Comparison of ENCODE assay signal across 16 cellular contexts in the genomic region with DNA sequence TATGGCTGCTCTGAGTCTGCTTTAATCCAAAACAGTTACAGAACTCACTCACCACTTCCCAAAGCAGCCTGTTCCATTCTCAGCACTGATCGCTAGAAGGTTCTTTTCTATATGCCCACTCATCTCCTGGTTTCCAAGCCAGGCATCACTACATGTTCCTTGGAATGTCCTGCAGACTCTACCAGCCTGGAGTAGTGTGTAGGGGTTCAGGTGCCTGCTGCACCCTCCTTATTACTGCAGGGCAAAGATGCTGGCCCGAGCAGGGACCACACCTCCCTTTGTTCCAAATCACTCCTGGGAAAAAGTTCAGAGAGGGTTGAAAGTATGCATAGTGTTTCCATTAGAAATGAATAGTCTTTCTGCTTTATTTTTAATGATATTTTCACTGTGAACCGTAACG.
DNase-seq lines count a peak whose midpoint lies in the region; ATAC-seq and TF ChIP-seq lines count a peak whose summit lies in the region.
"Had no signal": no experiment of that assay in that cellular context is flagged by ENCODE, and none has a peak within 500 bp of the region (broad histone marks: within the 10 kb centered on the region; RNA-seq: fewer than 3 reads in every experiment).

No MANE protein-coding gene starts in this region.

- no peak overlapping the region for H3K4me3 ChIP-seq in esophagus muscularis mucosa
- no peak overlapping the region for H3K4me3 ChIP-seq in gastrocnemius medialis
- no peak overlapping the region for H3K4me3 ChIP-seq in aorta (ENCODE audit: low read length in 2 of 2)
- H3K4me3 ChIP-seq: Peyer's patch had no signal

- no peak for TF ChIP-seq EP300 in esophagus muscularis mucosa (IDR thresholded peaks at IDR 0.05)

- WGBS in esophagus muscularis mucosa = 90% methylated on average over 4 of the region's 4 CpGs
- 60 to 69% methylated on average over 4 of the region's 4 CpGs for WGBS in aorta, 2 donors

- peaks cover 5 to 9% of the 10 kb centered on the region in 2 donors for H3K4me1 Mint-ChIP-seq in natural killer cell treated with Interleukin-12 subunit alpha and Interleukin-12 subunit beta and Interleukin-15 and Interleukin-18, amount 100 ng/mL, for 72 hours (ENCODE audit: low read depth in 2 of 2)
- peaks cover 9% of the 10 kb centered on the region in 2 donors for H3K4me1 Mint-ChIP-seq in natural killer cell
- peaks cover 7% of the 10 kb centered on the region for H3K4me1 Mint-ChIP-seq in stimulated activated effector memory CD8-positive, alpha-beta T cell treated with anti-CD3 and anti-CD28 coated beads, Interleukin-12 subunit alpha, Interleukin-12 subunit beta, amount 100 ng/mL, for 72 hours
- H3K4me1 Mint-ChIP-seq in activated CD4-positive, alpha-beta memory T cell treated with anti-CD3 and anti-CD28 coated beads for 36 hours (ENCODE audit: low read depth) = no peaks in the 10 kb centered on the region

- H3K27ac ChIP-seq in esophagus muscularis mucosa (replicated peaks in 1 of 4) (peak overlapping the region; percentile 20 to 62 (median 46)), gastrocnemius medialis (peak overlapping the region in 3 of 4 donors; percentile 34 to 59 (median 35)), aorta (ENCODE audit: low read depth in 1 of 2, low read length in 2 of 2) (peak overlapping the region; percentile 69 to 76)
- H3K27ac ChIP-seq: KMS-11 had no signal

- no peaks in the 10 kb centered on the region for H3K9me3 Mint-ChIP-seq in natural killer cell treated with Interleukin-12 subunit alpha and Interleukin-12 subunit beta and Interleukin-15 and Interleukin-18, amount 100 ng/mL, for 72 hours
- no peaks in the 10 kb centered on the region for H3K9me3 Mint-ChIP-seq in natural killer cell
- H3K9me3 Mint-ChIP-seq in stimulated activated effector memory CD8-positive, alpha-beta T cell treated with anti-CD3 and anti-CD28 coated beads, Interleukin-12 subunit alpha, Interleukin-12 subunit beta, amount 100 ng/mL, for 72 hours = no peaks in the 10 kb centered on the region
- no peaks in the 10 kb centered on the region for H3K9me3 Mint-ChIP-seq in activated CD4-positive, alpha-beta memory T cell treated with anti-CD3 and anti-CD28 coated beads for 36 hours
- H3K9me3 Mint-ChIP-seq: activated T-helper 17 cell treated with anti-CD3 and anti-CD28 coated beads, Interleukin-2, amount 50 U/mL, for 72 hours; CD8-positive, alpha-beta memory T cell; T-cell had no signal

- H3K4me3 Mint-ChIP-seq in natural killer cell treated with Interleukin-12 subunit alpha and Interleukin-12 subunit beta and Interleukin-15 and Interleukin-18, amount 100 ng/mL, for 72 hours = no peak overlapping the region
- H3K4me3 Mint-ChIP-seq in natural killer cell = no peak overlapping the region
- H3K4me3 Mint-ChIP-seq in stimulated activated effector memory CD8-positive, alpha-beta T cell treated with anti-CD3 and anti-CD28 coated beads, Interleukin-12 subunit alpha, Interleukin-12 subunit beta, amount 100 ng/mL, for 72 hours = no peak overlapping the region
- H3K4me3 Mint-ChIP-seq in activated CD4-positive, alpha-beta memory T cell treated with anti-CD3 and anti-CD28 coated beads for 36 hours = no peak overlapping the region
- H3K4me3 Mint-ChIP-seq: activated T-helper 17 cell treated with anti-CD3 and anti-CD28 coated beads, Interleukin-2, amount 50 U/mL, for 72 hours; CD8-positive, alpha-beta memory T cell; T-cell had no signal

- POLR2A ChIA-PET in activated CD4-positive, alpha-beta memory T cell treated with anti-CD3 and anti-CD28 coated beads for 36 hours (lab: Charles Lee) = no interaction called here

- CTCF ChIA-PET in activated CD4-positive, alpha-beta memory T cell treated with anti-CD3 and anti-CD28 coated beads for 36 hours (lab: Charles Lee) = no interaction called here

- no peaks in the 10 kb centered on the region for H3K36me3 ChIP-seq in esophagus muscularis mucosa
- no peaks in the 10 kb centered on the region for H3K36me3 ChIP-seq in gastrocnemius medialis
- H3K36me3 ChIP-seq in aorta (ENCODE audit: control insufficient read depth in 1 of 2, insufficient read depth in 2 of 2, low read length in 1 of 2) = no peaks in the 10 kb centered on the region
- H3K36me3 ChIP-seq: Peyer's patch had no signal

- no peak for TF ChIP-seq POLR2A in esophagus muscularis mucosa (IDR thresholded peaks at IDR 0.05; ENCODE audit: low read depth)
- no peak for TF ChIP-seq POLR2A in gastrocnemius medialis (IDR thresholded peaks at IDR 0.05)

- intact Hi-C loops in natural killer cell (cut with micrococcal nuclease) (no loop called here), esophagus muscularis mucosa (cut with DNase I) (loop anchor here (5.0 kb wide), 1 partner anchor 193 kb away; no protein-coding TSS in a partner anchor), gastrocnemius medialis (cut with DNase I; ENCODE audit: low total_unique reads) (no loop called here), aorta (cut with DNase I) (loop anchor here in 1 of 2 donors (10.0 kb wide), 1 partner anchor 159 kb away; no protein-coding TSS in a partner anchor)
- intact Hi-C loops in activated CD4-positive, alpha-beta memory T cell treated with anti-CD3 and anti-CD28 coated beads for 36 hours (cut with micrococcal nuclease) = no loop called here

- peak; percentile 2 for DNase-seq in natural killer cell treated with Interleukin-12 subunit alpha and Interleukin-12 subunit beta and Interleukin-15 and Interleukin-18, amount 100 ng/mL, for 72 hours (ENCODE audit: low spot score)
- DNase-seq in natural killer cell (no peak), esophagus muscularis mucosa (ENCODE audit: extremely low spot score) (no peak), gastrocnemius medialis (no peak), aorta (no peak), H4 (ENCODE audit: low spot score) (no peak)
- DNase-seq in stimulated activated effector memory CD8-positive, alpha-beta T cell treated with anti-CD3 and anti-CD28 coated beads, Interleukin-12 subunit alpha, Interleukin-12 subunit beta, amount 100 ng/mL, for 72 hours (ENCODE audit: low spot score in 2 of 2) = no peak
- DNase-seq in activated CD4-positive, alpha-beta memory T cell treated with anti-CD3 and anti-CD28 coated beads for 36 hours = no peak
- DNase-seq: activated CD8-positive, alpha-beta memory T cell treated with anti-CD3 and anti-CD28 coated beads for 24 hours; CD8-positive, alpha-beta memory T cell; NCI-H1105; NCI-H774; T-cell had no signal

- peaks cover 5% of the 10 kb centered on the region for H3K36me3 Mint-ChIP-seq in natural killer cell treated with Interleukin-12 subunit alpha and Interleukin-12 subunit beta and Interleukin-15 and Interleukin-18, amount 100 ng/mL, for 72 hours
- no peaks in the 10 kb centered on the region for H3K36me3 Mint-ChIP-seq in natural killer cell
- no peaks in the 10 kb centered on the region for H3K36me3 Mint-ChIP-seq in stimulated activated effector memory CD8-positive, alpha-beta T cell treated with anti-CD3 and anti-CD28 coated beads, Interleukin-12 subunit alpha, Interleukin-12 subunit beta, amount 100 ng/mL, for 72 hours
- H3K36me3 Mint-ChIP-seq in activated CD4-positive, alpha-beta memory T cell treated with anti-CD3 and anti-CD28 coated beads for 36 hours = no peaks in the 10 kb centered on the region
- H3K36me3 Mint-ChIP-seq: T-cell had no signal

- H3K4me1 ChIP-seq in esophagus muscularis mucosa = peaks cover 44 to 52% (median 47%) of the 10 kb centered on the region in 4 donors
- H3K4me1 ChIP-seq in gastrocnemius medialis = peaks cover 36 to 56% of the 10 kb centered on the region in 2 donors
- H3K4me1 ChIP-seq in aorta (ENCODE audit: control insufficient read depth in 1 of 2, insufficient read depth in 2 of 2, low read length in 2 of 2) = peaks cover 4 to 9% of the 10 kb centered on the region in 2 donors

- no peak for ATAC-seq in natural killer cell treated with Interleukin-12 subunit alpha and Interleukin-12 subunit beta and Interleukin-15 and Interleukin-18, amount 100 ng/mL, for 72 hours
- ATAC-seq in natural killer cell (no peak), gastrocnemius medialis (no peak), aorta (ENCODE audit: low FRiP score) (no peak)
- no peak for ATAC-seq in stimulated activated effector memory CD8-positive, alpha-beta T cell treated with anti-CD3 and anti-CD28 coated beads, Interleukin-12 subunit alpha, Interleukin-12 subunit beta, amount 100 ng/mL, for 72 hours
- ATAC-seq: activated T-helper 17 cell treated with anti-CD3 and anti-CD28 coated beads, Interleukin-2, amount 50 U/mL, for 72 hours; T-cell had no signal

- in situ Hi-C loops in gastrocnemius medialis (cut with MboI; ENCODE audit: low sequenced_read_pairs in 4 of 4) = no loop called here

- H3K27me3 ChIP-seq in esophagus muscularis mucosa (no peaks in the 10 kb centered on the region), gastrocnemius medialis (no peaks in the 10 kb centered on the region), aorta (ENCODE audit: control insufficient read depth in 1 of 2, insufficient read depth in 2 of 2, low read length in 1 of 2) (no peaks in the 10 kb centered on the region)
- H3K27me3 ChIP-seq: Peyer's patch had no signal

- peaks cover 22 to 29% of the 10 kb centered on the region in 2 donors for H3K27me3 Mint-ChIP-seq in natural killer cell treated with Interleukin-12 subunit alpha and Interleukin-12 subunit beta and Interleukin-15 and Interleukin-18, amount 100 ng/mL, for 72 hours
- H3K27me3 Mint-ChIP-seq in natural killer cell (ENCODE audit: low read depth in 2 of 2) = peaks cover 12 to 53% of the 10 kb centered on the region in 2 donors
- H3K27me3 Mint-ChIP-seq in activated CD4-positive, alpha-beta memory T cell treated with anti-CD3 and anti-CD28 coated beads for 36 hours = peaks cover 2% of the 10 kb centered on the region

- H3K9me3 ChIP-seq in esophagus muscularis mucosa (no peaks in the 10 kb centered on the region), gastrocnemius medialis (no peaks in the 10 kb centered on the region), aorta (ENCODE audit: control insufficient read depth, low read length) (no peaks in the 10 kb centered on the region)
- H3K9me3 ChIP-seq: Peyer's patch had no signal

- TF ChIP-seq CTCF in natural killer cell (IDR thresholded peaks at IDR 0.05) = no peak
- no peak for TF ChIP-seq CTCF in esophagus muscularis mucosa (IDR thresholded peaks at IDR 0.05)
- TF ChIP-seq CTCF in gastrocnemius medialis (IDR thresholded peaks at IDR 0.05 in 4 of 5, conservative IDR thresholded peaks at IDR 0.05 in 1 of 5) = no peak

- no peak overlapping the region for H3K27ac Mint-ChIP-seq in natural killer cell treated with Interleukin-12 subunit alpha and Interleukin-12 subunit beta and Interleukin-15 and Interleukin-18, amount 100 ng/mL, for 72 hours
- H3K27ac Mint-ChIP-seq in natural killer cell = no peak overlapping the region
- no peak overlapping the region for H3K27ac Mint-ChIP-seq in stimulated activated effector memory CD8-positive, alpha-beta T cell treated with anti-CD3 and anti-CD28 coated beads, Interleukin-12 subunit alpha, Interleukin-12 subunit beta, amount 100 ng/mL, for 72 hours
- H3K27ac Mint-ChIP-seq in activated CD4-positive, alpha-beta memory T cell treated with anti-CD3 and anti-CD28 coated beads for 36 hours = no peak overlapping the region
- H3K27ac Mint-ChIP-seq: activated T-helper 17 cell treated with anti-CD3 and anti-CD28 coated beads, Interleukin-2, amount 50 U/mL, for 72 hours; T-cell had no signal
